ENCODE assay signal across 21 cellular contexts in genomic region chr3:94587291-94587690, GRCh38.
"Had no signal": no experiment of that assay in that cellular context is flagged by ENCODE, and none has a peak within 500 bp of the region (broad histone marks: within the 10 kb centered on the region; RNA-seq: fewer than 3 reads in every experiment).

No MANE protein-coding gene starts in this region.

- H3K27me3 ChIP-seq: foreskin keratinocyte, heart right ventricle, neutrophil, sigmoid colon, uterus had no signal

- H3K4me3 ChIP-seq: heart right ventricle, sigmoid colon, thoracic aorta, uterus had no signal

- DNase-seq: activated B cell treated with CpG ODN at 0.5 μM for 24 hours; activated CD4-positive, alpha-beta T cell treated with anti-CD3 and anti-CD28 coated beads, Interleukin-2, amount 50 U/mL, for 1 hour; activated CD8-positive, alpha-beta T cell treated with anti-CD3 and anti-CD28 coated beads for 36 hours; activated naive CD4-positive, alpha-beta T cell; activated T-cell treated with anti-CD3 and anti-CD28 coated beads, Interleukin-2, amount 50 U/mL, for 72 hours; anterior cingulate cortex; effector memory CD8-positive, alpha-beta T cell; heart right ventricle; naive B cell; nephron progenitor cell; sigmoid colon; small intestine; stimulated activated CD4-positive, alpha-beta T cell treated with anti-CD3 and anti-CD28 coated beads, Interleukin-4, amount 100 ng/mL, for 24 hours; T-helper 2 cell; uterus had no signal

- ATAC-seq: activated CD8-positive, alpha-beta T cell treated with anti-CD3 and anti-CD28 coated beads for 36 hours; activated T-cell treated with anti-CD3 and anti-CD28 coated beads, Interleukin-2, amount 50 U/mL, for 72 hours; effector memory CD8-positive, alpha-beta T cell; esophagus mucosa; foreskin keratinocyte; heart right ventricle; stimulated activated effector memory CD8-positive, alpha-beta T cell treated with anti-CD3 and anti-CD28 coated beads, Interleukin-12 subunit alpha, Interleukin-12 subunit beta, amount 100 ng/mL, for 72 hours had no signal

- H3K36me3 ChIP-seq: heart right ventricle, neutrophil, sigmoid colon, thoracic aorta, uterus had no signal

- H3K27ac ChIP-seq: foreskin keratinocyte, heart right ventricle, neutrophil, sigmoid colon, thoracic aorta, uterus had no signal

- H3K4me1 ChIP-seq: foreskin keratinocyte, heart right ventricle, sigmoid colon, uterus had no signal

- H3K9me3 ChIP-seq: neutrophil, sigmoid colon, thoracic aorta, uterus had no signal

- FAIRE-seq: colon, small intestine had no signal
